ENCODE assay signal across 14 cellular contexts in genomic region chr4:16029329-16029728, GRCh38. TPM values are rescaled to one million over a fixed set of nuclear protein-coding genes. Genes with fewer than 3 reads are reported as not detected.
A peak's percentile ranks its signal among the peaks of the same experiment; 100 is the strongest.
DNase-seq lines count a peak whose midpoint lies in the region; ATAC-seq and TF ChIP-seq lines count a peak whose summit lies in the region.
"Had no signal": no experiment of that assay in that cellular context is flagged by ENCODE, and none has a peak within 500 bp of the region (broad histone marks: within the 10 kb centered on the region; RNA-seq: fewer than 3 reads in every experiment).

No MANE protein-coding gene starts in this region.

- peak; percentile 40 for DNase-seq in AG04449 (ENCODE audit: low read depth, low spot score)
- peak; percentile 65 for DNase-seq in HFF-Myc (ENCODE audit: extremely low read depth, low read depth)
- DNase-seq in astrocyte of the cerebellum (ENCODE audit: low read depth): peak; percentile 20
- peak; percentile 51 for DNase-seq in kidney epithelial cell (ENCODE audit: low read depth)
- no peak for DNase-seq in hepatic stellate cell (ENCODE audit: low spot score)
- DNase-seq in T-helper 2 cell: no peak
- DNase-seq in omental fat pad (ENCODE audit: low spot score): no peak
- no peak for DNase-seq in DMS53 treated with DMSO at 0.1 percent for 48 hours (lab: John Stamatoyannopoulos, UW; ENCODE audit: unreplicated experiment)
- DNase-seq: activated CD4-positive, alpha-beta T cell treated with anti-CD3 and anti-CD28 coated beads for 1 hour; CD4-positive, CD25-positive, alpha-beta regulatory T cell; Kasumi-1; mammary epithelial cell; NCI-H526 treated with DMSO at 0.1 percent for 48 hours had no signal

- no peak for ATAC-seq in omental fat pad (ENCODE audit: low FRiP score)

- TF ChIP-seq CTCF in AG04449 (IDR thresholded peaks at IDR 0.05; ENCODE audit: insufficient read depth, low read length, missing control alignments) (no peak), HFF-Myc (IDR thresholded peaks at IDR 0.05; ENCODE audit: low read depth, low read length, missing control alignments) (no peak), astrocyte of the cerebellum (IDR thresholded peaks at IDR 0.05; ENCODE audit: low read depth, low read length, missing control alignments) (no peak), kidney epithelial cell (IDR thresholded peaks at IDR 0.05; ENCODE audit: insufficient read depth, low read length, poor library complexity, severe bottlenecking) (no peak), omental fat pad (IDR thresholded peaks at IDR 0.05) (no peak)

- H3K4me3 ChIP-seq in AG04449 (ENCODE audit: low read depth, low read length) (no peak overlapping the region), HFF-Myc (replicated peaks; ENCODE audit: low read depth, low read length) (no peak overlapping the region), astrocyte of the cerebellum (ENCODE audit: low read depth, low read length) (no peak overlapping the region), kidney epithelial cell (ENCODE audit: low read depth, low read length) (no peak overlapping the region)
- H3K4me3 ChIP-seq: tibial nerve had no signal

- no peaks in the 10 kb centered on the region for H3K36me3 ChIP-seq in kidney epithelial cell (ENCODE audit: control insufficient read depth, insufficient read depth, low read length)
- H3K36me3 ChIP-seq: tibial nerve had no signal

- CTCF ChIA-PET in AG04449 (lab: Yijun Ruan, JAX): interaction anchor here (0.8 to 8.9 kb wide), 10 partner anchors 9 to 1444 kb away, joined by 3 to 122 read pairs (median 4); no protein-coding TSS in a partner anchor

- POLR2A ChIA-PET in AG04449 (lab: Yijun Ruan, JAX): no interaction called here

- no peaks in the 10 kb centered on the region for H3K27me3 ChIP-seq in kidney epithelial cell (ENCODE audit: control insufficient read depth, insufficient read depth, low read length)
- H3K27me3 ChIP-seq: tibial nerve had no signal

- in situ Hi-C loops in astrocyte of the cerebellum (cut with HindIII; ENCODE audit: low sequenced_read_pairs): no loop called here

RNA-seq across cellular contexts. Expression of gene PROM1, which starts 54.5 kb away (rescaled TPM):
- total RNA-seq in kidney epithelial cell (69.0 and 74.8 TPM in 2 replicates), omental fat pad (under 1 TPM in 1 of 4 donors, not detected in 3; 0.09 TPM)
- total RNA-seq: tibial nerve had no signal

Comparison
In these comparisons a context has a peak if more than half of its experiments do, and no peak if none do; other contexts are left out.
1. DNase-seq: peak in AG04449 (single experiment), HFF-Myc (single experiment), astrocyte of the cerebellum (single experiment) and kidney epithelial cell (single experiment); none in hepatic stellate cell (single experiment), T-helper 2 cell (0 of 5), omental fat pad (single experiment) and DMS53 treated with DMSO at 0.1 percent for 48 hours (single experiment).
2. RNA of gene PROM1, which starts 54.5 kb away (total RNA-seq): 69.0 to 74.8 TPM in kidney epithelial cell; 0.09 TPM in omental fat pad; every median in the first group is over 10 times any median in the second.